Comparison of ENCODE assay signal across 25 cellular contexts in genomic region chr22:41261541-41262249, GRCh38. TPM values are rescaled to one million over a fixed set of nuclear protein-coding genes. Genes with fewer than 3 reads are reported as not detected.
DNase-seq lines count a peak whose midpoint lies in the region; ATAC-seq and TF ChIP-seq lines count a peak whose summit lies in the region.
"Had no signal": no experiment of that assay in that cellular context is flagged by ENCODE, and none has a peak within 500 bp of the region (broad histone marks: within the 10 kb centered on the region; RNA-seq: fewer than 3 reads in every experiment).

No MANE protein-coding gene starts in this region.

- no peak overlapping the region for H2AK9ac ChIP-seq in IMR-90 (replicated peaks; ENCODE audit: low read depth, low read length, poor library complexity)

- H3K9me3 Mint-ChIP-seq in CD4-positive, CD25-positive, alpha-beta regulatory T cell, result peaks cover 0 to 2% (median 0%) of the 10 kb centered on the region in 7 donors
- H3K9me3 Mint-ChIP-seq: activated naive CD8-positive, alpha-beta T cell treated with anti-CD3 and anti-CD28 coated beads, Interleukin-2, amount 50 U/mL, for 24 hours; neural crest cell had no signal

- H2AFZ ChIP-seq in IMR-90 (replicated peaks; ENCODE audit: low read length, poor library complexity), result no peak overlapping the region
- H2AFZ ChIP-seq: parathyroid adenoma had no signal

- no peak overlapping the region for H3K4me3 Mint-ChIP-seq in CD4-positive, CD25-positive, alpha-beta regulatory T cell
- H3K4me3 Mint-ChIP-seq: activated CD4-positive, alpha-beta T cell treated with anti-CD3 and anti-CD28 coated beads for 36 hours; activated naive CD8-positive, alpha-beta T cell treated with anti-CD3 and anti-CD28 coated beads, Interleukin-2, amount 50 U/mL, for 24 hours; neural crest cell had no signal

- CTCF ChIA-PET in IMR-90 (lab: Yijun Ruan, JAX), result no interaction called here

- 0 out of 4 replicates have a peak overlapping the region, but pooled peaks of 1 of the 2 experiments have one; percentile 5 for H4K8ac ChIP-seq in IMR-90 (ENCODE audit: low read depth in 2 of 2, low read length in 2 of 2)

- intact Hi-C loops in IMR-90 (cut with micrococcal nuclease), result no loop called here

- no peak overlapping the region for H3K4me2 ChIP-seq in IMR-90 (ENCODE audit: low read depth, low read length)

- H3K27ac Mint-ChIP-seq in CD4-positive, CD25-positive, alpha-beta regulatory T cell, result peak overlapping the region in 2 of 3 donors; percentile 56 to 65
- H3K27ac Mint-ChIP-seq: activated CD4-positive, alpha-beta T cell treated with anti-CD3 and anti-CD28 coated beads for 36 hours; activated naive CD8-positive, alpha-beta T cell treated with anti-CD3 and anti-CD28 coated beads, Interleukin-2, amount 50 U/mL, for 24 hours had no signal

- TF ChIP-seq CTCF in IMR-90 (conservative IDR thresholded peaks at IDR 0.05; ENCODE audit: low read depth, low read length) (no peak), choroid plexus epithelial cell (conservative IDR thresholded peaks at IDR 0.05; ENCODE audit: low read depth, low read length) (no peak), GM10266 (IDR thresholded peaks at IDR 0.05; ENCODE audit: control insufficient read depth, insufficient read depth, low read depth, missing control alignments) (no peak)

- no peak for TF ChIP-seq POLR2A in IMR-90 (IDR thresholded peaks at IDR 0.05; ENCODE audit: low read depth, low read length)

- H3K27me3 ChIP-seq in CD4-positive, CD25-positive, alpha-beta regulatory T cell (ENCODE audit: control insufficient read depth, insufficient read depth, low read length), result no peaks in the 10 kb centered on the region
- no peaks in the 10 kb centered on the region for H3K27me3 ChIP-seq in IMR-90 (ENCODE audit: control insufficient read depth, insufficient read depth, low read length)
- H3K27me3 ChIP-seq: suprapubic skin had no signal

- H2BK20ac ChIP-seq in IMR-90 (ENCODE audit: low read depth, low read length), result no peak overlapping the region

- DNase-seq in CD4-positive, CD25-positive, alpha-beta regulatory T cell, result no peak
- DNase-seq in IMR-90 (no peak), choroid plexus epithelial cell (ENCODE audit: low read depth) (peak; percentile 35), left lobe of liver (ENCODE audit: low spot score) (no peak), GM10266 (ENCODE audit: extremely low spot score) (no peak)
- DNase-seq: activated CD4-positive, alpha-beta T cell treated with anti-CD3 and anti-CD28 coated beads for 36 hours; activated gamma-delta T cell; activated naive CD8-positive, alpha-beta T cell treated with anti-CD3 and anti-CD28 coated beads, Interleukin-2, amount 50 U/mL, for 24 hours; activated T-cell treated with anti-CD3 and anti-CD28 coated beads for 4 hours; effector CD4-positive, alpha-beta T cell; glutamatergic neuron; NCI-H1436 treated with DMSO at 0.1 percent for 48 hours; NCI-H446 treated with DMSO at 0.1 percent for 48 hours; NCI-H82; stimulated activated CD4-positive, alpha-beta T cell treated with anti-CD3 and anti-CD28 coated beads, Interleukin-12 subunit alpha, Interleukin-12 subunit beta, amount 100 ng/mL, for 4 hours; stimulated activated CD4-positive, alpha-beta T cell treated with anti-CD3 and anti-CD28 coated beads, Interleukin-4, amount 100 ng/mL, for 1 hour; T-helper 2 cell had no signal

- POLR2A ChIA-PET in IMR-90 (lab: Charles Lee; ENCODE audit: unreplicated experiment), result no interaction called here

- TF ChIP-seq RAD21 in IMR-90 (IDR thresholded peaks at IDR 0.05; ENCODE audit: low read length), result no peak

- in situ Hi-C loops in IMR-90 (cut with MboI; ENCODE audit: low sequenced_read_pairs), result no loop called here

- H2BK120ac ChIP-seq in IMR-90 (ENCODE audit: low read depth, low read length), result peak overlapping the region; percentile 47; the same call in 1 of the 2 replicates

- H3K4me3 ChIP-seq in CD4-positive, CD25-positive, alpha-beta regulatory T cell (ENCODE audit: low read depth, low read length), result no peak overlapping the region
- H3K4me3 ChIP-seq in IMR-90 (ENCODE audit: insufficient read depth, low read depth, low read length) (no peak overlapping the region), choroid plexus epithelial cell (ENCODE audit: low read depth, low read length) (no peak overlapping the region)
- H3K4me3 ChIP-seq: K562, suprapubic skin had no signal

- ATAC-seq in CD4-positive, CD25-positive, alpha-beta regulatory T cell (ENCODE audit: low read depth in 2 of 2), result no peak
- no peak for ATAC-seq in IMR-90 (ENCODE audit: low read depth)
- peak; percentile 72 for ATAC-seq in left lobe of liver
- no peak for ATAC-seq in HG02642 (IDR thresholded peaks at IDR 0.05; ENCODE audit: poor library complexity, unreplicated experiment)
- ATAC-seq in GM18868 (IDR thresholded peaks at IDR 0.05; ENCODE audit: unreplicated experiment), result no peak
- ATAC-seq: activated CD4-positive, alpha-beta T cell treated with anti-CD3 and anti-CD28 coated beads for 36 hours; activated naive CD8-positive, alpha-beta T cell treated with anti-CD3 and anti-CD28 coated beads, Interleukin-2, amount 50 U/mL, for 24 hours; K562; SK-N-SH treated with all-trans-retinoic acid at 6 μM for 48 hours had no signal

- BruUV-seq in IMR-90 (replicated peaks; lab: Mats Ljungman, UMichigan), result no TSS peak

- peaks cover 0 to 6% (median 3%) of the 10 kb centered on the region in 4 donors for H3K4me1 Mint-ChIP-seq in CD4-positive, CD25-positive, alpha-beta regulatory T cell
- H3K4me1 Mint-ChIP-seq: activated CD4-positive, alpha-beta T cell treated with anti-CD3 and anti-CD28 coated beads for 36 hours had no signal

- H3K18ac ChIP-seq in IMR-90 (ENCODE audit: low read depth, low read length), result no peak overlapping the region

- no peak overlapping the region for H3K27ac ChIP-seq in CD4-positive, CD25-positive, alpha-beta regulatory T cell (ENCODE audit: insufficient read depth, low read length, poor library complexity, severe bottlenecking)
- H3K27ac ChIP-seq in IMR-90 (ENCODE audit: insufficient read depth, low read length), result no peak overlapping the region
- H3K27ac ChIP-seq: epithelial cell of prostate, parathyroid adenoma, suprapubic skin had no signal

- no peak overlapping the region for H2BK5ac ChIP-seq in IMR-90 (ENCODE audit: low read depth, low read length, poor library complexity, severe bottlenecking)

- H3K9ac ChIP-seq in IMR-90 (ENCODE audit: low read depth, low read length), result no peak overlapping the region
- H3K9ac ChIP-seq: parathyroid adenoma had no signal

- H3K27me3 Mint-ChIP-seq in CD4-positive, CD25-positive, alpha-beta regulatory T cell, result no peaks in the 10 kb centered on the region
- H3K27me3 Mint-ChIP-seq: activated CD4-positive, alpha-beta T cell treated with anti-CD3 and anti-CD28 coated beads for 36 hours; activated naive CD8-positive, alpha-beta T cell treated with anti-CD3 and anti-CD28 coated beads, Interleukin-2, amount 50 U/mL, for 24 hours had no signal

- H3K4ac ChIP-seq in IMR-90 (ENCODE audit: low read depth, low read length), result no peak overlapping the region; the same call in 1 of the 2 replicates

- no peak overlapping the region for H4K91ac ChIP-seq in IMR-90 (ENCODE audit: insufficient read depth, low read depth, low read length)

- H3K23ac ChIP-seq in IMR-90 (ENCODE audit: low read depth, low read length), result 0 out of 2 replicates have a peak overlapping the region, but pooled peaks have one; percentile 31

- no peak overlapping the region for H3K56ac ChIP-seq in IMR-90 (ENCODE audit: extremely low read depth, insufficient read depth, low read length)

- H3K79me1 ChIP-seq in IMR-90 (ENCODE audit: low read depth in 1 of 2, low read length in 2 of 2), result peaks cover 56 to 86% of the 10 kb centered on the region in 2 experiments

- H3K9me1 ChIP-seq in IMR-90 (ENCODE audit: insufficient read depth, low read length), result peaks cover 31% of the 10 kb centered on the region

- no peak overlapping the region; the same call in 1 of the 2 replicates for H3K14ac ChIP-seq in IMR-90 (replicated peaks; ENCODE audit: low read depth, low read length)

- peaks cover 83% of the 10 kb centered on the region for H3K36me3 ChIP-seq in CD4-positive, CD25-positive, alpha-beta regulatory T cell (ENCODE audit: control insufficient read depth, insufficient read depth, low read length)
- H3K36me3 ChIP-seq in IMR-90 (ENCODE audit: control insufficient read depth, insufficient read depth, low read length), result peaks cover 80% of the 10 kb centered on the region

- no peak overlapping the region for H2AK5ac ChIP-seq in IMR-90 (ENCODE audit: low read depth, low read length)

- H4K5ac ChIP-seq in IMR-90 (ENCODE audit: low read depth, low read length), result no peak overlapping the region

- dilution Hi-C loops in IMR-90 (cut with HindIII; ENCODE audit: low sequenced_read_pairs, unreplicated experiment), result no loop called here

- H3K36me3 Mint-ChIP-seq in CD4-positive, CD25-positive, alpha-beta regulatory T cell, result peaks cover 24% of the 10 kb centered on the region

- WGBS in IMR-90 (ENCODE audit: extremely low coverage in 2 of 2, insufficient read length in 1 of 2), 2 experiments, result 86% methylated on average over 5 of the region's 12 CpGs; no CpG with 5 or more reads in 1 of the 2 experiments

- no peaks in the 10 kb centered on the region for H3K9me3 ChIP-seq in CD4-positive, CD25-positive, alpha-beta regulatory T cell (ENCODE audit: control insufficient read depth in 2 of 2, low read length in 2 of 2)
- H3K9me3 ChIP-seq in IMR-90 (ENCODE audit: control insufficient read depth, insufficient read depth, low read length), result no peaks in the 10 kb centered on the region
- H3K9me3 ChIP-seq: suprapubic skin had no signal

- peaks cover 41% of the 10 kb centered on the region for H4K20me1 ChIP-seq in IMR-90 (ENCODE audit: insufficient read depth, low read length)

- H2BK15ac ChIP-seq in IMR-90 (ENCODE audit: low read depth, low read length), result no peak overlapping the region

- H3K4me1 ChIP-seq in CD4-positive, CD25-positive, alpha-beta regulatory T cell (ENCODE audit: control insufficient read depth, insufficient read depth, low read length, poor library complexity, severe bottlenecking), result no peaks in the 10 kb centered on the region
- peaks cover 8% of the 10 kb centered on the region for H3K4me1 ChIP-seq in IMR-90 (ENCODE audit: control insufficient read depth, insufficient read depth, low read length)
- H3K4me1 ChIP-seq: parathyroid adenoma had no signal

RNA-seq across cellular contexts. Expression of gene CHADL, which starts 21.0 kb away (rescaled TPM):
- total RNA-seq in CD4-positive, CD25-positive, alpha-beta regulatory T cell, result 1.2 TPM
- under 1 TPM; 0.22 to 0.58 (median 0.51) TPM for polyA plus RNA-seq in CD4-positive, CD25-positive, alpha-beta regulatory T cell
- total RNA-seq in IMR-90 (2012; rRNA removed) (0.18 and 0.28 TPM in 2 replicates), left lobe of liver (2.5 TPM)
- polyA plus RNA-seq in IMR-90 (2012; rRNA removed), result 0.44 and 0.53 TPM in 2 replicates
- 0.36 and 1.0 TPM in 2 replicates for polyA plus RNA-seq in IMR-90 (2012; cell fraction: cytosol; rRNA removed)
- polyA plus RNA-seq in IMR-90 (2012; cell fraction: nucleus; rRNA removed; ENCODE audit: low replicate concordance), result 1.0 and 2.5 TPM in 2 replicates
- total RNA-seq: K562 had no signal
- polyA plus RNA-seq: K562 had no signal

RNA-seq across cellular contexts. Expression of gene RANGAP1, which starts 24.3 kb away (rescaled TPM):
- total RNA-seq in CD4-positive, CD25-positive, alpha-beta regulatory T cell, result 112 TPM
- 10 to 100 TPM; 19.9 to 26.6 (median 23.0) TPM for polyA plus RNA-seq in CD4-positive, CD25-positive, alpha-beta regulatory T cell
- total RNA-seq in IMR-90 (2012; rRNA removed) (71.2 and 74.4 TPM in 2 replicates), left lobe of liver (34.7 TPM)
- 148 and 165 TPM in 2 replicates for polyA plus RNA-seq in IMR-90 (2012; rRNA removed)
- polyA plus RNA-seq in IMR-90 (2012; cell fraction: cytosol; rRNA removed), result 129 and 158 TPM in 2 replicates
- 168 and 358 TPM in 2 replicates for polyA plus RNA-seq in IMR-90 (2012; cell fraction: nucleus; rRNA removed; ENCODE audit: low replicate concordance)

RNA-seq across cellular contexts. Expression of gene ZC3H7B, which starts 39.6 kb away (rescaled TPM):
- total RNA-seq in CD4-positive, CD25-positive, alpha-beta regulatory T cell, result 39.3 TPM
- 1 to 10 TPM in 3 of 4 donors, under 1 TPM in 1; 1.00 to 1.3 (median 1.3) TPM for polyA plus RNA-seq in CD4-positive, CD25-positive, alpha-beta regulatory T cell
- total RNA-seq in IMR-90 (2012; rRNA removed), result 35.6 and 37.6 TPM in 2 replicates
- polyA plus RNA-seq in IMR-90 (2012; rRNA removed), result 72.3 and 81.6 TPM in 2 replicates
- polyA plus RNA-seq in IMR-90 (2012; cell fraction: cytosol; rRNA removed), result 45.0 and 67.7 TPM in 2 replicates
- 104 and 165 TPM in 2 replicates for polyA plus RNA-seq in IMR-90 (2012; cell fraction: nucleus; rRNA removed; ENCODE audit: low replicate concordance)
- 53.8 TPM for total RNA-seq in left lobe of liver

RNA-seq across cellular contexts. Expression of gene L3MBTL2, which starts 56.6 kb away (rescaled TPM):
- 35.0 TPM for total RNA-seq in CD4-positive, CD25-positive, alpha-beta regulatory T cell
- 10 to 100 TPM; 26.9 to 30.5 (median 29.5) TPM for polyA plus RNA-seq in CD4-positive, CD25-positive, alpha-beta regulatory T cell
- total RNA-seq in IMR-90 (2012; rRNA removed) (20.8 and 25.1 TPM in 2 replicates), left lobe of liver (12.7 TPM)
- 20.6 and 23.2 TPM in 2 replicates for polyA plus RNA-seq in IMR-90 (2012; rRNA removed)
- 15.5 and 19.2 TPM in 2 replicates for polyA plus RNA-seq in IMR-90 (2012; cell fraction: cytosol; rRNA removed)
- polyA plus RNA-seq in IMR-90 (2012; cell fraction: nucleus; rRNA removed; ENCODE audit: low replicate concordance), result 20.6 and 31.5 TPM in 2 replicates
